ENCODE assay signal across 1 cellular context in the genomic region with DNA sequence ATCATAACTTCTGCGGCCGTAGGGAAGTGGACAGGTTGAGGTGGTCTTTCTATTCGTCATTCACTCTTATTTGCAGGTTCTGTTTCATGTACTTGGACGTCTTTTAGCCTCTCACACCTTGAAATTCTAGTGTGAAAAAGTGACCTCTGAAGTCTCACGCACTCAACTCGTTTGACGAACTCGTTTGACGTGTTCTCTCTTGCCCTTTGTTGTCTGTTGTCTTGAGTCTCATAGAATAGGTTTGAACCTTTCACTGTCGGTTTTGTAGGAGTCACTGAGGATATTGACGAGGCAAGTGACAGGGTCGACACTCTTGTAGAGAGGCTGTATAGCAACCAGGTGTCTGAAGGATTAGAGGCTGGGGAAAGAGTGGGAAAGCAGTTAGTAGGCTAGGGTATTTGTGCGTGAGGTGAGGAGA.
TF ChIP-seq lines count a peak whose summit lies in the region.

No MANE protein-coding gene starts in this region.

TF ChIP-seq in SK-N-SH, 30 proteins besides CTCF, POLR2A, EP300 and RAD21 (continued from another document):
- TF ChIP-seq, protein P1, sequence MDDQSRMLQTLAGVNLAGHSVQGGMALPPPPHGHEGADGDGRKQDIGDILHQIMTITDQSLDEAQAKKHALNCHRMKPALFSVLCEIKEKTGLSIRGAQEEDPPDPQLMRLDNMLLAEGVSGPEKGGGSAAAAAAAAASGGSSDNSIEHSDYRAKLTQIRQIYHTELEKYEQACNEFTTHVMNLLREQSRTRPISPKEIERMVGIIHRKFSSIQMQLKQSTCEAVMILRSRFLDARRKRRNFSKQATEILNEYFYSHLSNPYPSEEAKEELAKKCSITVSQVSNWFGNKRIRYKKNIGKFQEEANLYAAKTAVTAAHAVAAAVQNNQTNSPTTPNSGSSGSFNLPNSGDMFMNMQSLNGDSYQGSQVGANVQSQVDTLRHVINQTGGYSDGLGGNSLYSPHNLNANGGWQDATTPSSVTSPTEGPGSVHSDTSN (IDR thresholded peaks at IDR 0.05) = no peak
- TF ChIP-seq MXI1 (IDR thresholded peaks at IDR 0.05; ENCODE audit: low read depth, low read length) (no peak), ELF1 (IDR thresholded peaks at IDR 0.05) (no peak)
- TF ChIP-seq, protein P2, sequence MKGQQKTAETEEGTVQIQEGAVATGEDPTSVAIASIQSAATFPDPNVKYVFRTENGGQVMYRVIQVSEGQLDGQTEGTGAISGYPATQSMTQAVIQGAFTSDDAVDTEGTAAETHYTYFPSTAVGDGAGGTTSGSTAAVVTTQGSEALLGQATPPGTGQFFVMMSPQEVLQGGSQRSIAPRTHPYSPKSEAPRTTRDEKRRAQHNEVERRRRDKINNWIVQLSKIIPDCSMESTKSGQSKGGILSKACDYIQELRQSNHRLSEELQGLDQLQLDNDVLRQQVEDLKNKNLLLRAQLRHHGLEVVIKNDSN (IDR thresholded peaks at IDR 0.05; ENCODE audit: borderline replicate concordance, low read depth) = no peak
